Comparison of ENCODE assay signal across 27 cellular contexts in the genomic region with DNA sequence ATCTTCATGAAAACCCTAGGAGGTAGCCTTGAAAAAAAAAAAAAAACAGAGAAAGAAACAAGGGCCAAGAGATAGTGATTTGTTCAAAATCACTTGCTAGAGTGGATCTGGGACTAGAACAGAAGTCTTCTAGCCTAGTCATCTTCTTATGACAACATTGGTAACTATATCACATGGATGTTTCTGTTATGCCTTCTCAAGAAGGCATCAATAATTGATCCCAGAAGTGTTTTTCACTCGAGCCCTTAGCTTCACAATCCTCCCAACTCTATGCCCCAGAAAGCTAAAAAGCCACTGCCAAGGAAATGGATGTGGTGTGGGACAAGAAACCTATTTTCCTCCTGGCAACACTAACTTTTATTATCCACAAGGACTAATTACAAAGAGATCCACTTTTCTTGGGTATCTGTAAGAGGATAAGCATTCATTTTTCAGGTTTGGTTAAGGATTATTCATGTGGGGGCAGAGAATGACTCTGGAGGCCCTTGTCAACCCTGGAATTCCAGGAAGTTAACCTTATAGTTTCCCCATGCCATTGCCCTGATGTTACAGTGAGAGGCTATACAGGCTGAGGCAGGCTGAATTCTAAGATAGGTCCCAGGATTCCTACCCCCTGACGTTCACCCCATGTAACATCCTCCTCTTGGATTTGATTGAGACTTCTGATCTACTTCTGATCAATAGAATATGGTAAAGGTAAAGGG.
A peak's percentile ranks its signal among the peaks of the same experiment; 100 is the strongest.
DNase-seq lines count a peak whose midpoint lies in the region; ATAC-seq, FAIRE-seq and TF ChIP-seq lines count a peak whose summit lies in the region.
"Had no signal": no experiment of that assay in that cellular context is flagged by ENCODE, and none has a peak within 500 bp of the region (broad histone marks: within the 10 kb centered on the region; RNA-seq: fewer than 3 reads in every experiment).

No MANE protein-coding gene starts in this region.

- no peak overlapping the region for H3K4me3 ChIP-seq in left lung
- H3K4me3 ChIP-seq: lower lobe of right lung had no signal

- TF ChIP-seq CTCF in left lung (IDR thresholded peaks at IDR 0.05) = no peak

- peak; percentile 64 for ATAC-seq in esophagus mucosa
- ATAC-seq in left lung = peak; percentile 19
- ATAC-seq: activated CD8-positive, alpha-beta T cell treated with anti-CD3 and anti-CD28 coated beads, Interleukin-2, amount 10 ng/mL, durations not matched to agents 7 days and 5 days; activated T-cell treated with anti-CD3 and anti-CD28 coated beads, Interleukin-2, amount 50 U/mL, for 4 hours; lower lobe of right lung had no signal

- no peak for TF ChIP-seq POLR2A in H54 (IDR thresholded peaks at IDR 0.05; ENCODE audit: low read depth, low read length)

- no peak overlapping the region for H3K27ac ChIP-seq in left lung
- H3K27ac ChIP-seq: lower lobe of right lung had no signal

- DNase-seq in AG08395 (ENCODE audit: low spot score) (peak; percentile 31), HS-5 (ENCODE audit: low read depth) (peak; percentile 45), left lung (no peak), H54 (ENCODE audit: insufficient read length, low spot score) (no peak), midbrain (lab: John Stamatoyannopoulos, UW) (no peak), frontal cortex (ENCODE audit: low spot score in 2 of 2) (no peak), mucosa of gallbladder (ENCODE audit: low spot score) (no peak)
- DNase-seq: activated CD4-positive, CD25-positive, alpha-beta regulatory T cell; activated CD8-positive, alpha-beta T cell treated with anti-CD3 and anti-CD28 coated beads, Interleukin-2, amount 10 ng/mL, durations not matched to agents 7 days and 5 days; activated naive CD4-positive, alpha-beta T cell treated with anti-CD3 and anti-CD28 coated beads, Interleukin-2, amount 10 ng/mL, durations not matched to agents 7 days and 5 days; activated T-cell treated with anti-CD3 and anti-CD28 coated beads, Interleukin-2, amount 50 U/mL, for 4 hours; CD4-positive, alpha-beta T cell; glutamatergic neuron; Karpas-422; lower lobe of right lung; naive B cell; NCI-H1105; NCI-H69; OCI-M1; posterior cingulate gyrus; small intestine had no signal

- no peaks in the 10 kb centered on the region for H3K27me3 ChIP-seq in left lung

- H3K36me3 ChIP-seq in left lung = no peaks in the 10 kb centered on the region
- H3K36me3 ChIP-seq: lower lobe of right lung had no signal

- intact Hi-C loops in left lung (cut with DNase I) = no loop called here

- H3K4me1 ChIP-seq in left lung = no peaks in the 10 kb centered on the region
- H3K4me1 ChIP-seq: lower lobe of right lung had no signal

- no peak for FAIRE-seq in H54 (lab: Jason Lieb, UNC)
- FAIRE-seq in frontal cortex (lab: Jason Lieb, UNC) = no peak
- FAIRE-seq: A204.1, colon, endometrium, GM18507, H1, small intestine had no signal

- peaks cover 0 to 8% of the 10 kb centered on the region in 2 donors for H3K9me3 ChIP-seq in left lung
- H3K9me3 ChIP-seq: lower lobe of right lung had no signal

Comparison
In these comparisons a context has a peak if more than half of its experiments do, and no peak if none do; other contexts are left out.
1. DNase-seq: peak in AG08395 (single experiment) and HS-5 (single experiment); none in left lung (0 of 2), H54 (single experiment), midbrain (single experiment), frontal cortex (0 of 2) and mucosa of gallbladder (single experiment).